ENCODE assay signal across 9 cellular contexts in genomic region chr14:68143341-68143807, GRCh38.
DNase-seq lines count a peak whose midpoint lies in the region; ATAC-seq and TF ChIP-seq lines count a peak whose summit lies in the region.
"Had no signal": no experiment of that assay in that cellular context is flagged by ENCODE, and none has a peak within 500 bp of the region (broad histone marks: within the 10 kb centered on the region; RNA-seq: fewer than 3 reads in every experiment).

No MANE protein-coding gene starts in this region.

- H4K20me1 ChIP-seq in Loucy (ENCODE audit: insufficient read depth, low read length, poor library complexity, severe bottlenecking) (no peaks in the 10 kb centered on the region), mammary epithelial cell (ENCODE audit: insufficient read depth, low read length) (no peaks in the 10 kb centered on the region), PC-9 (ENCODE audit: insufficient read depth) (no peaks in the 10 kb centered on the region)

- H3K36me3 ChIP-seq in Loucy (ENCODE audit: insufficient read depth, low read length) (no peaks in the 10 kb centered on the region), mammary epithelial cell (ENCODE audit: insufficient read depth, low read length) (no peaks in the 10 kb centered on the region), right lobe of liver (no peaks in the 10 kb centered on the region), tibial artery (no peaks in the 10 kb centered on the region), PC-9 (ENCODE audit: low read depth) (no peaks in the 10 kb centered on the region)

- TF ChIP-seq POLR2A in right lobe of liver (IDR thresholded peaks at IDR 0.05) = no peak

- H3K27ac ChIP-seq in mammary epithelial cell (ENCODE audit: insufficient read depth, low read depth, low read length) (peak overlapping the region; percentile 38), right lobe of liver (no peak overlapping the region), tibial artery (peak overlapping the region; percentile 68 to 69), PC-9 (no peak overlapping the region)
- H3K27ac ChIP-seq: SJSA1 had no signal

- H3K4me3 Mint-ChIP-seq in activated T-cell treated with anti-CD3 and anti-CD28 coated beads, Interleukin-2, amount 50 U/mL, for 24 hours = no peak overlapping the region
- H3K4me3 Mint-ChIP-seq in immature natural killer cell = no peak overlapping the region

- H3K27ac Mint-ChIP-seq in activated T-cell treated with anti-CD3 and anti-CD28 coated beads, Interleukin-2, amount 50 U/mL, for 24 hours = no peak overlapping the region
- H3K27ac Mint-ChIP-seq in immature natural killer cell = no peak overlapping the region

- H3K9ac ChIP-seq in Loucy (ENCODE audit: low read depth, low read length, poor library complexity, severe bottlenecking) = peak overlapping the region; percentile 69
- H3K9ac ChIP-seq in mammary epithelial cell (ENCODE audit: insufficient read depth, low read length) = no peak overlapping the region

- TF ChIP-seq CTCF in Loucy (conservative IDR thresholded peaks at IDR 0.05; ENCODE audit: low read length) = no peak
- TF ChIP-seq CTCF in mammary epithelial cell (conservative IDR thresholded peaks at IDR 0.05 in 1 of 2, IDR thresholded peaks at IDR 0.05 in 1 of 2; ENCODE audit: extremely low read depth in 1 of 2, insufficient read depth in 1 of 2, low read depth in 1 of 2, low read length in 2 of 2) = no peak
- no peak for TF ChIP-seq CTCF in right lobe of liver (IDR thresholded peaks at IDR 0.05)
- no peak for TF ChIP-seq CTCF in tibial artery (IDR thresholded peaks at IDR 0.05)
- no peak for TF ChIP-seq CTCF in PC-9 (conservative IDR thresholded peaks at IDR 0.05)

- POLR2A ChIA-PET in PC-9 (lab: Charles Lee; ENCODE audit: unreplicated experiment) = no interaction called here

- H3K9me3 Mint-ChIP-seq in activated T-cell treated with anti-CD3 and anti-CD28 coated beads, Interleukin-2, amount 50 U/mL, for 24 hours = peaks cover 10% of the 10 kb centered on the region
- H3K9me3 Mint-ChIP-seq in immature natural killer cell = peaks cover 0 to 5% (median 2%) of the 10 kb centered on the region in 6 donors

- no peaks in the 10 kb centered on the region for H3K36me3 Mint-ChIP-seq in activated T-cell treated with anti-CD3 and anti-CD28 coated beads, Interleukin-2, amount 50 U/mL, for 24 hours (ENCODE audit: low read depth)
- H3K36me3 Mint-ChIP-seq in immature natural killer cell = peaks cover 0 to 3% (median 2%) of the 10 kb centered on the region in 3 donors

- peaks cover 16% of the 10 kb centered on the region for H3K4me1 Mint-ChIP-seq in activated T-cell treated with anti-CD3 and anti-CD28 coated beads, Interleukin-2, amount 50 U/mL, for 24 hours (ENCODE audit: low read depth)
- H3K4me1 Mint-ChIP-seq in immature natural killer cell = peaks cover 7 to 21% of the 10 kb centered on the region in 2 donors

- WGBS in mammary epithelial cell (ENCODE audit: low coverage, missing lambda C conversion rate) = 9% methylated on average over 3 of the region's 3 CpGs
- 49% methylated on average over 3 of the region's 3 CpGs for WGBS in right lobe of liver (ENCODE audit: insufficient coverage, low coverage, low lambda C conversion rate, missing lambda C conversion rate)

- H3K4me3 ChIP-seq in Loucy (ENCODE audit: low read length, poor library complexity, severe bottlenecking) (peak overlapping the region; percentile 28), mammary epithelial cell (replicated peaks in 1 of 3; ENCODE audit: insufficient read depth in 1 of 3, low read depth in 2 of 3, low read length in 3 of 3) (no peak overlapping the region), right lobe of liver (no peak overlapping the region), tibial artery (no peak overlapping the region), PC-9 (no peak overlapping the region)
- H3K4me3 ChIP-seq: SJSA1 had no signal

- no peaks in the 10 kb centered on the region for H3K27me3 Mint-ChIP-seq in activated T-cell treated with anti-CD3 and anti-CD28 coated beads, Interleukin-2, amount 50 U/mL, for 24 hours
- H3K27me3 Mint-ChIP-seq in immature natural killer cell (ENCODE audit: low read depth in 3 of 3) = peaks cover 0 to 4% (median 0%) of the 10 kb centered on the region in 3 donors

- no peak for DNase-seq in mammary epithelial cell
- peak in 2 of 3 donors; percentile 30 to 53 for DNase-seq in right lobe of liver
- peak; percentile 87 for DNase-seq in tibial artery
- DNase-seq in activated T-cell treated with anti-CD3 and anti-CD28 coated beads, Interleukin-2, amount 50 U/mL, for 24 hours = no peak
- DNase-seq in retina = no peak
- DNase-seq in PC-9 = no peak
- DNase-seq in immature natural killer cell = no peak

- BruUV-seq in mammary epithelial cell (replicated peaks; lab: Mats Ljungman, UMichigan) = no TSS peak
- no TSS peak for BruUV-seq in PC-9 (replicated peaks; lab: Mats Ljungman, UMichigan)

- H3K9me2 ChIP-seq in Loucy (replicated peaks; ENCODE audit: low read depth, low read length) (no peaks in the 10 kb centered on the region), PC-9 (ENCODE audit: insufficient read depth) (no peaks in the 10 kb centered on the region; the same call in 1 of the 2 replicates)

- H3K4me2 ChIP-seq in Loucy (ENCODE audit: low read depth, low read length, poor library complexity, severe bottlenecking) = peak overlapping the region; percentile 63
- no peak overlapping the region for H3K4me2 ChIP-seq in mammary epithelial cell (ENCODE audit: insufficient read depth, low read depth, low read length)
- no peak overlapping the region for H3K4me2 ChIP-seq in PC-9

- no peak overlapping the region for H2AFZ ChIP-seq in Loucy (ENCODE audit: low read length)
- peak overlapping the region; percentile 11 for H2AFZ ChIP-seq in mammary epithelial cell (ENCODE audit: low read depth, low read length)
- H2AFZ ChIP-seq in PC-9 = no peak overlapping the region

- H3K9me3 ChIP-seq in Loucy (ENCODE audit: insufficient read depth, low read depth, low read length) (peaks cover 5% of the 10 kb centered on the region; the same call in 1 of the 2 replicates), mammary epithelial cell (replicated peaks; ENCODE audit: insufficient read depth, low read length) (no peaks in the 10 kb centered on the region), right lobe of liver (no peaks in the 10 kb centered on the region), tibial artery (no peaks in the 10 kb centered on the region), PC-9 (ENCODE audit: insufficient read depth, low read depth) (peaks cover 8% of the 10 kb centered on the region)
- H3K9me3 ChIP-seq: SJSA1 had no signal

- H3K4me1 ChIP-seq in Loucy (ENCODE audit: insufficient read depth, low read length, poor library complexity, severe bottlenecking) = peaks cover 80% of the 10 kb centered on the region
- H3K4me1 ChIP-seq in mammary epithelial cell (ENCODE audit: insufficient read depth, low read length) = peaks cover 86% of the 10 kb centered on the region
- H3K4me1 ChIP-seq in right lobe of liver = peaks cover 0 to 8% (median 0%) of the 10 kb centered on the region in 4 donors
- peaks cover 0 to 89% (median 54%) of the 10 kb centered on the region in 4 donors for H3K4me1 ChIP-seq in tibial artery
- peaks cover 71% of the 10 kb centered on the region for H3K4me1 ChIP-seq in PC-9 (replicated peaks; ENCODE audit: insufficient read depth)

- CTCF ChIA-PET in mammary epithelial cell (lab: Charles Lee; ENCODE audit: low non-redundant PET) (interaction anchor here (0.6 kb wide), 1 partner anchor 65 kb away, joined by 5 read pairs; no protein-coding TSS in a partner anchor), PC-9 (lab: Charles Lee) (no interaction called here)

- dilution Hi-C loops in mammary epithelial cell (cut with HindIII; ENCODE audit: low sequenced_read_pairs) = no loop called here

- peak in 3 of 4 donors; percentile 26 to 65 (median 48) for ATAC-seq in right lobe of liver

- no peaks in the 10 kb centered on the region for H3K79me2 ChIP-seq in Loucy (ENCODE audit: insufficient read depth, low read length)
- H3K79me2 ChIP-seq in mammary epithelial cell (ENCODE audit: insufficient read depth, low read length) = no peaks in the 10 kb centered on the region
- H3K79me2 ChIP-seq in PC-9 (ENCODE audit: low read depth) = no peaks in the 10 kb centered on the region

- intact Hi-C loops in mammary epithelial cell (cut with micrococcal nuclease) (loop anchor here (5.0 to 10.0 kb wide), 4 partner anchors 404 to 801 kb away; no protein-coding TSS in a partner anchor), right lobe of liver (cut with DNase I) (no loop called here), tibial artery (cut with DNase I; ENCODE audit: low total_unique reads) (no loop called here), PC-9 (cut with micrococcal nuclease; ENCODE audit: unreplicated experiment) (loop anchor here (10.0 kb wide), 2 partner anchors 321 to 401 kb away; no protein-coding TSS in a partner anchor)

- H3K27me3 ChIP-seq in Loucy (ENCODE audit: insufficient read depth, low read length, poor library complexity, severe bottlenecking) = no peaks in the 10 kb centered on the region
- no peaks in the 10 kb centered on the region for H3K27me3 ChIP-seq in mammary epithelial cell (ENCODE audit: insufficient read depth, low read length)
- H3K27me3 ChIP-seq in right lobe of liver = no peaks in the 10 kb centered on the region
- H3K27me3 ChIP-seq in tibial artery = no peaks in the 10 kb centered on the region
- no peaks in the 10 kb centered on the region for H3K27me3 ChIP-seq in PC-9 (ENCODE audit: insufficient read depth, low read depth)
- H3K27me3 ChIP-seq: SJSA1 had no signal

- H3F3A ChIP-seq in Loucy (ENCODE audit: low read depth) (peaks cover 11% of the 10 kb centered on the region; the same call in 1 of the 2 replicates), PC-9 (ENCODE audit: insufficient read depth, low read depth) (peaks cover 56% of the 10 kb centered on the region)

- in situ Hi-C loops in mammary epithelial cell (cut with MboI; ENCODE audit: low sequenced_read_pairs in 2 of 2) = no loop called here

Comparison
In these comparisons a context has a peak if more than half of its experiments do, and no peak if none do; other contexts are left out.
1. DNase-seq: peak in right lobe of liver (2 of 3) and tibial artery (2 of 2); none in mammary epithelial cell (single experiment), activated T-cell treated with anti-CD3 and anti-CD28 coated beads, Interleukin-2, amount 50 U/mL, for 24 hours (single experiment), retina (single experiment), PC-9 (0 of 2) and immature natural killer cell (0 of 3).
2. H3K27ac ChIP-seq: peak in mammary epithelial cell (single experiment) and tibial artery (2 of 2); none in right lobe of liver (0 of 3) and PC-9 (single experiment).
3. intact Hi-C loops: an anchor here in mammary epithelial cell (5.0 to 10.0 kb wide) and PC-9 (10.0 kb wide); none called in right lobe of liver and tibial artery.